8 cellular contexts compared by ENCODE assay signal in genomic region chr7:77537595-77538185, GRCh38. TPM values are rescaled to one million over a fixed set of nuclear protein-coding genes. Genes with fewer than 3 reads are reported as not detected.
A peak's percentile ranks its signal among the peaks of the same experiment; 100 is the strongest.
DNase-seq lines count a peak whose midpoint lies in the region; ATAC-seq and TF ChIP-seq lines count a peak whose summit lies in the region.

No MANE protein-coding gene starts in this region.

- no peaks in the 10 kb centered on the region for H3K36me3 ChIP-seq in effector memory CD4-positive, alpha-beta T cell (ENCODE audit: control insufficient read depth, insufficient read depth, low read length)

- H3K4me3 ChIP-seq in effector memory CD4-positive, alpha-beta T cell (ENCODE audit: insufficient read depth, low read depth, low read length, poor library complexity, severe bottlenecking), result peak overlapping the region; percentile 86

- H3K9me3 Mint-ChIP-seq in activated CD8-positive, alpha-beta T cell treated with anti-CD3 and anti-CD28 coated beads, Interleukin-2, amount 10 ng/mL, durations not matched to agents 7 days and 5 days (ENCODE audit: insufficient read depth), result no peaks in the 10 kb centered on the region
- H3K9me3 Mint-ChIP-seq in mesothelial cell of epicardium, result no peaks in the 10 kb centered on the region
- no peaks in the 10 kb centered on the region for H3K9me3 Mint-ChIP-seq in stimulated activated memory B cell treated with anti-CD40 and anti-IgM and Interleukin-4, amounts not matched to agents 10 μg/mL and 1 μg/mL and 100 μg/mL, for 72 hours

- H3K4me1 Mint-ChIP-seq in activated CD8-positive, alpha-beta T cell treated with anti-CD3 and anti-CD28 coated beads, Interleukin-2, amount 10 ng/mL, durations not matched to agents 7 days and 5 days (ENCODE audit: low read depth), result peaks cover 16% of the 10 kb centered on the region
- peaks cover 37% of the 10 kb centered on the region for H3K4me1 Mint-ChIP-seq in mesothelial cell of epicardium
- H3K4me1 Mint-ChIP-seq in stimulated activated memory B cell treated with anti-CD40 and anti-IgM and Interleukin-4, amounts not matched to agents 10 μg/mL and 1 μg/mL and 100 μg/mL, for 72 hours, result peaks cover 46% of the 10 kb centered on the region

- peak; percentile 60 for DNase-seq in Daoy (ENCODE audit: low read depth)
- DNase-seq in HEK293T (ENCODE audit: extremely low spot score), result peak; percentile 43
- DNase-seq in NCI-H2107 treated with DMSO at 0.1 percent for 48 hours (lab: John Stamatoyannopoulos, UW; ENCODE audit: unreplicated experiment), result peak; percentile 63
- DNase-seq in activated CD8-positive, alpha-beta T cell treated with anti-CD3 and anti-CD28 coated beads, Interleukin-2, amount 10 ng/mL, durations not matched to agents 7 days and 5 days, result peak; percentile 57
- DNase-seq in effector memory CD4-positive, alpha-beta T cell, result peak; percentile 7 to 11 (median 10)
- DNase-seq in mesothelial cell of epicardium (ENCODE audit: low spot score in 2 of 2, unreplicated experiment in 2 of 2), result peak; percentile 35 to 68

- H3K27ac ChIP-seq in effector memory CD4-positive, alpha-beta T cell (ENCODE audit: insufficient read depth, low read length, poor library complexity, severe bottlenecking), result peak overlapping the region; percentile 53

- H3K36me3 Mint-ChIP-seq in activated CD8-positive, alpha-beta T cell treated with anti-CD3 and anti-CD28 coated beads, Interleukin-2, amount 10 ng/mL, durations not matched to agents 7 days and 5 days (ENCODE audit: low read depth), result no peaks in the 10 kb centered on the region
- H3K36me3 Mint-ChIP-seq in mesothelial cell of epicardium, result no peaks in the 10 kb centered on the region
- peaks cover 5% of the 10 kb centered on the region for H3K36me3 Mint-ChIP-seq in stimulated activated memory B cell treated with anti-CD40 and anti-IgM and Interleukin-4, amounts not matched to agents 10 μg/mL and 1 μg/mL and 100 μg/mL, for 72 hours

- POLR2A ChIA-PET in HEK293T (lab: Yijun Ruan, JAX), result interaction anchor here (2.0 kb wide), 1 partner anchor 9 kb away, joined by 9 read pairs; no protein-coding TSS in a partner anchor
- POLR2A ChIA-PET in activated CD8-positive, alpha-beta T cell treated with anti-CD3 and anti-CD28 coated beads, Interleukin-2, amount 10 ng/mL, durations not matched to agents 7 days and 5 days (lab: Charles Lee), result interaction anchor here (0.7 kb wide), 2 partner anchors 12 to 55 kb away, joined by 3 read pairs; no protein-coding TSS in a partner anchor

- H3K27ac Mint-ChIP-seq in activated CD8-positive, alpha-beta T cell treated with anti-CD3 and anti-CD28 coated beads, Interleukin-2, amount 10 ng/mL, durations not matched to agents 7 days and 5 days, result peak overlapping the region; percentile 67
- H3K27ac Mint-ChIP-seq in mesothelial cell of epicardium, result peak overlapping the region; percentile 96
- peak overlapping the region; percentile 85 for H3K27ac Mint-ChIP-seq in stimulated activated memory B cell treated with anti-CD40 and anti-IgM and Interleukin-4, amounts not matched to agents 10 μg/mL and 1 μg/mL and 100 μg/mL, for 72 hours

- CTCF ChIA-PET in HEK293T (lab: Yijun Ruan, JAX), result no interaction called here
- CTCF ChIA-PET in activated CD8-positive, alpha-beta T cell treated with anti-CD3 and anti-CD28 coated beads, Interleukin-2, amount 10 ng/mL, durations not matched to agents 7 days and 5 days (lab: Charles Lee), result no interaction called here

- ATAC-seq in activated CD8-positive, alpha-beta T cell treated with anti-CD3 and anti-CD28 coated beads, Interleukin-2, amount 10 ng/mL, durations not matched to agents 7 days and 5 days, result peak; percentile 27
- ATAC-seq in stimulated activated memory B cell treated with anti-CD40 and anti-IgM and Interleukin-4, amounts not matched to agents 10 μg/mL and 1 μg/mL and 100 μg/mL, for 72 hours, result peak; percentile 42
- no peak for ATAC-seq in GM21529 (IDR thresholded peaks at IDR 0.05; ENCODE audit: unreplicated experiment)

- no peak for TF ChIP-seq CTCF in mesothelial cell of epicardium (IDR thresholded peaks at IDR 0.05; ENCODE audit: unreplicated experiment)

- H3K4me1 ChIP-seq in effector memory CD4-positive, alpha-beta T cell (ENCODE audit: control insufficient read depth, insufficient read depth, low read length, poor library complexity, severe bottlenecking), result peaks cover 7% of the 10 kb centered on the region

- peaks cover 11% of the 10 kb centered on the region for H3K27me3 Mint-ChIP-seq in activated CD8-positive, alpha-beta T cell treated with anti-CD3 and anti-CD28 coated beads, Interleukin-2, amount 10 ng/mL, durations not matched to agents 7 days and 5 days (ENCODE audit: low read depth)
- H3K27me3 Mint-ChIP-seq in mesothelial cell of epicardium (ENCODE audit: low read depth), result no peaks in the 10 kb centered on the region
- H3K27me3 Mint-ChIP-seq in stimulated activated memory B cell treated with anti-CD40 and anti-IgM and Interleukin-4, amounts not matched to agents 10 μg/mL and 1 μg/mL and 100 μg/mL, for 72 hours, result no peaks in the 10 kb centered on the region

- H3K27me3 ChIP-seq in effector memory CD4-positive, alpha-beta T cell (replicated peaks; ENCODE audit: control insufficient read depth, insufficient read depth, low read length, poor library complexity, severe bottlenecking), result no peaks in the 10 kb centered on the region

- no peaks in the 10 kb centered on the region for H3K9me3 ChIP-seq in effector memory CD4-positive, alpha-beta T cell (ENCODE audit: control insufficient read depth, low read length)

- H3K4me3 Mint-ChIP-seq in activated CD8-positive, alpha-beta T cell treated with anti-CD3 and anti-CD28 coated beads, Interleukin-2, amount 10 ng/mL, durations not matched to agents 7 days and 5 days, result peak overlapping the region; percentile 80
- peak overlapping the region; percentile 95 for H3K4me3 Mint-ChIP-seq in mesothelial cell of epicardium
- peak overlapping the region; percentile 92 for H3K4me3 Mint-ChIP-seq in stimulated activated memory B cell treated with anti-CD40 and anti-IgM and Interleukin-4, amounts not matched to agents 10 μg/mL and 1 μg/mL and 100 μg/mL, for 72 hours

TF ChIP-seq in HEK293T, 16 proteins besides CTCF, POLR2A, EP300 and RAD21:
- no peak for TF ChIP-seq L3MBTL2 (conservative IDR thresholded peaks at IDR 0.05)
- TF ChIP-seq PKNOX1 (IDR thresholded peaks at IDR 0.05), result no peak
- no peak for TF ChIP-seq SP1 (IDR thresholded peaks at IDR 0.05)
- no peak for TF ChIP-seq HDGF (IDR thresholded peaks at IDR 0.05; ENCODE audit: borderline replicate concordance)
- TF ChIP-seq SUZ12 (IDR thresholded peaks at IDR 0.05), result no peak
- no peak for TF ChIP-seq TARDBP (IDR thresholded peaks at IDR 0.05)
- no peak for TF ChIP-seq FOXM1 (IDR thresholded peaks at IDR 0.05; ENCODE audit: borderline replicate concordance)
- no peak for TF ChIP-seq CTBP1 (IDR thresholded peaks at IDR 0.05; ENCODE audit: borderline replicate concordance)
- no peak for TF ChIP-seq NFRKB (IDR thresholded peaks at IDR 0.05)
- no peak for TF ChIP-seq ZNF384 (IDR thresholded peaks at IDR 0.05)
- no peak for TF ChIP-seq FOXA1 (IDR thresholded peaks at IDR 0.05)
- no peak for TF ChIP-seq FOXK2 (IDR thresholded peaks at IDR 0.05)
- TF ChIP-seq ELF4 (IDR thresholded peaks at IDR 0.05), result no peak
- TF ChIP-seq BHLHE40 (IDR thresholded peaks at IDR 0.05; ENCODE audit: borderline replicate concordance), result no peak
- TF ChIP-seq LEF1 (IDR thresholded peaks at IDR 0.05; ENCODE audit: borderline replicate concordance), result no peak
- no peak for TF ChIP-seq ARNT (IDR thresholded peaks at IDR 0.05)
TF ChIP-seq in HEK293T: peak in this region for 0.

RNA-seq across cellular contexts. Expression of gene PTPN12, which starts 0.6 kb away (rescaled TPM):
- total RNA-seq in Daoy (2014; rRNA removed; shearing (Covaris generic)), result 16.2 and 24.7 TPM in 2 replicates
- 10 to 100 TPM; 12.5 to 16.2 TPM for total RNA-seq in activated CD8-positive, alpha-beta T cell treated with anti-CD3 and anti-CD28 coated beads, Interleukin-2, amount 10 ng/mL, durations not matched to agents 7 days and 5 days
- 103 to 118 TPM (median 114 TPM) in 3 replicates for total RNA-seq in mesothelial cell of epicardium

Comparison
In these comparisons a context has a peak if more than half of its experiments do, and no peak if none do; other contexts are left out.
1. DNase-seq: peak in every context shown above with its lines; median percentile 63 in NCI-H2107 treated with DMSO at 0.1 percent for 48 hours; 60 in Daoy; 57 in activated CD8-positive, alpha-beta T cell treated with anti-CD3 and anti-CD28 coated beads, Interleukin-2, amount 10 ng/mL, durations not matched to agents 7 days and 5 days; 52 in mesothelial cell of epicardium; 43 in HEK293T; 10 in effector memory CD4-positive, alpha-beta T cell.